ENCODE assay signal across 22 cellular contexts in the genomic region with DNA sequence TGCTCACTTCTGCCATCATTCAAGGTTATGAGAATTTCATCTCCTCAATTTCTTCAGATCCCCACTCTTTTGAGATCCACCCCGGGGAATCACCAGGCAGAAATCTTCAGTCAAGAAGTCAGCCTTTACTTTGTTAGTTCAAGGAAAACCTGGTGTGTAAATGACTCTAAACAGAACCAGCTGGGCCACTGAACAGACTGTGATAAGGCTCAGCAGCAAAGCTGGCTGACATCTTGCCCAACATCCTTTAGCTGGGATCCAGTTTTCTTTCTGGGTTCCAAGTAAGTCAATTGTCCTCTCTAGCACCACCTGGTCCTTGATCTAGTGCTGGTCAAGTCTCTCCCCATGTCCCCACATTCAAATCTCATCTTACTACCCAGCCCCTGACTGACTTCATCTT. TPM values are rescaled to one million over a fixed set of nuclear protein-coding genes. Genes with fewer than 3 reads are reported as not detected.
DNase-seq lines count a peak whose midpoint lies in the region; ATAC-seq, FAIRE-seq and TF ChIP-seq lines count a peak whose summit lies in the region.
"Had no signal": no experiment of that assay in that cellular context is flagged by ENCODE, and none has a peak within 500 bp of the region (broad histone marks: within the 10 kb centered on the region; RNA-seq: fewer than 3 reads in every experiment).

No MANE protein-coding gene starts in this region.

- peak overlapping the region; percentile 45 for H3K27ac Mint-ChIP-seq in neural crest cell (ENCODE audit: unreplicated experiment)
- H3K27ac Mint-ChIP-seq: activated B cell treated with CpG ODN at 0.5 μM for 24 hours; activated naive CD4-positive, alpha-beta T cell treated with anti-CD3 and anti-CD28 coated beads, Interleukin-2, amount 50 U/mL, for 24 hours; activated T-helper 17 cell treated with anti-CD3 and anti-CD28 coated beads, Interleukin-2, amount 50 U/mL, for 72 hours had no signal

- peaks cover 2% of the 10 kb centered on the region for H3K9me3 Mint-ChIP-seq in neural crest cell
- H3K9me3 Mint-ChIP-seq: activated B cell treated with CpG ODN at 0.5 μM for 24 hours; activated naive CD4-positive, alpha-beta T cell treated with anti-CD3 and anti-CD28 coated beads, Interleukin-2, amount 50 U/mL, for 24 hours; activated T-helper 17 cell treated with anti-CD3 and anti-CD28 coated beads, Interleukin-2, amount 50 U/mL, for 72 hours had no signal

- H3K36me3 ChIP-seq in bronchial epithelial cell (ENCODE audit: control insufficient read depth, insufficient read depth, low read length), result peaks cover 2% of the 10 kb centered on the region
- H3K36me3 ChIP-seq in upper lobe of left lung, result no peaks in the 10 kb centered on the region
- H3K36me3 ChIP-seq: ascending aorta, left lung, prostate gland, thoracic aorta had no signal

- peaks cover 24% of the 10 kb centered on the region for H3K4me1 Mint-ChIP-seq in neural crest cell
- H3K4me1 Mint-ChIP-seq: activated naive CD4-positive, alpha-beta T cell treated with anti-CD3 and anti-CD28 coated beads, Interleukin-2, amount 50 U/mL, for 24 hours; activated T-helper 17 cell treated with anti-CD3 and anti-CD28 coated beads, Interleukin-2, amount 50 U/mL, for 72 hours had no signal

- peaks cover 2% of the 10 kb centered on the region for H3K36me3 Mint-ChIP-seq in neural crest cell (ENCODE audit: low read depth)
- H3K36me3 Mint-ChIP-seq: activated naive CD4-positive, alpha-beta T cell treated with anti-CD3 and anti-CD28 coated beads, Interleukin-2, amount 50 U/mL, for 24 hours had no signal

- intact Hi-C loops in right cardiac atrium (cut with DNase I), result no loop called here

- DNase-seq in bronchial epithelial cell (ENCODE audit: low read depth) (no peak), right cardiac atrium (no peak), neural crest cell (ENCODE audit: low read depth, low spot score) (no peak), upper lobe of left lung (no peak), T-helper 2 cell (no peak), COR-L47 (lab: John Stamatoyannopoulos, UW) (no peak), foreskin melanocyte (no peak)
- DNase-seq: activated B cell treated with CpG ODN at 0.5 μM for 24 hours; effector CD8-positive, alpha-beta T cell; left lung; NCI-H1417; NCI-H446; T-helper 9 cell had no signal

- TF ChIP-seq EP300 in upper lobe of left lung (IDR thresholded peaks at IDR 0.05), result no peak

- H3K4me3 ChIP-seq in bronchial epithelial cell (ENCODE audit: low read depth, low read length) (no peak overlapping the region), right cardiac atrium (ENCODE audit: low read length) (no peak overlapping the region), upper lobe of left lung (no peak overlapping the region)
- H3K4me3 ChIP-seq: ascending aorta, left lung, prostate gland, thoracic aorta had no signal

- H3K4me1 ChIP-seq in right cardiac atrium (ENCODE audit: control insufficient read depth, insufficient read depth, low read length) (no peaks in the 10 kb centered on the region), upper lobe of left lung (peaks cover 8 to 27% (median 15%) of the 10 kb centered on the region in 4 donors)
- H3K4me1 ChIP-seq: ascending aorta, prostate gland had no signal

- H3K27me3 Mint-ChIP-seq in neural crest cell (ENCODE audit: low read depth), result no peaks in the 10 kb centered on the region
- H3K27me3 Mint-ChIP-seq: activated B cell treated with CpG ODN at 0.5 μM for 24 hours, IgD-negative memory B cell had no signal

- 61% methylated on average over 1 of the region's 1 CpG for WGBS in right cardiac atrium
- whole genome bisulfite sequencing in upper lobe of left lung, 2 donors, result 86 to 90% methylated on average over 1 of the region's 1 CpG

- ATAC-seq in right cardiac atrium (peak; percentile 4 to 25), upper lobe of left lung (ENCODE audit: low FRiP score in 2 of 2) (no peak)
- ATAC-seq: activated T-helper 17 cell treated with anti-CD3 and anti-CD28 coated beads, Interleukin-2, amount 50 U/mL, for 72 hours; HCT116 had no signal

- FAIRE-seq in bronchial epithelial cell (lab: Jason Lieb, UNC), result peak; percentile 52
- FAIRE-seq: G401.6, GM19239 had no signal

- no peak for TF ChIP-seq POLR2A in upper lobe of left lung (IDR thresholded peaks at IDR 0.05)

- no peak overlapping the region for H3K27ac ChIP-seq in right cardiac atrium (ENCODE audit: low read length)
- H3K27ac ChIP-seq in upper lobe of left lung, result peak overlapping the region in 3 of 4 donors; percentile 4 to 46 (median 36)
- H3K27ac ChIP-seq: ascending aorta, prostate gland, thoracic aorta had no signal

- no peak overlapping the region for H3K4me3 Mint-ChIP-seq in neural crest cell
- H3K4me3 Mint-ChIP-seq: activated B cell treated with CpG ODN at 0.5 μM for 24 hours; activated naive CD4-positive, alpha-beta T cell treated with anti-CD3 and anti-CD28 coated beads, Interleukin-2, amount 50 U/mL, for 24 hours; activated T-helper 17 cell treated with anti-CD3 and anti-CD28 coated beads, Interleukin-2, amount 50 U/mL, for 72 hours had no signal

- H3K27me3 ChIP-seq in bronchial epithelial cell (ENCODE audit: control insufficient read depth, insufficient read depth, low read length) (no peaks in the 10 kb centered on the region), right cardiac atrium (ENCODE audit: control insufficient read depth, insufficient read depth) (no peaks in the 10 kb centered on the region), upper lobe of left lung (no peaks in the 10 kb centered on the region)
- H3K27me3 ChIP-seq: ascending aorta, left lung had no signal

- TF ChIP-seq CTCF in bronchial epithelial cell (IDR thresholded peaks at IDR 0.05; ENCODE audit: insufficient read depth, low read length, severe bottlenecking) (no peak), neural crest cell (conservative IDR thresholded peaks at IDR 0.05) (no peak), upper lobe of left lung (IDR thresholded peaks at IDR 0.05) (no peak)

- H3K9me3 ChIP-seq in right cardiac atrium (ENCODE audit: control insufficient read depth, low read length), result no peaks in the 10 kb centered on the region
- H3K9me3 ChIP-seq in upper lobe of left lung, result no peaks in the 10 kb centered on the region
- H3K9me3 ChIP-seq: ascending aorta, left lung, prostate gland, thoracic aorta had no signal

RNA-seq across cellular contexts. Expression of a gene that starts 11.6 kb away (rescaled TPM):
- total RNA-seq in bronchial epithelial cell (2.2 and 3.9 TPM in 2 replicates), right cardiac atrium (1 to 10 TPM; 6.4 to 9.1 (median 7.4) TPM), neural crest cell (7.7 and 8.9 TPM in 2 replicates), upper lobe of left lung (10 to 100 TPM in 5 of 6 donors, 1 to 10 TPM in 1; 9.7 to 35.5 (median 18.8) TPM)
- 3.1 TPM for polyA plus RNA-seq in right cardiac atrium

Comparison
In these comparisons a context has a peak if more than half of its experiments do, and no peak if none do; other contexts are left out.
1. ATAC-seq: peak in right cardiac atrium (2 of 2); none in upper lobe of left lung (0 of 2).